ENCODE assay signal across 1 cellular context in genomic region chr9:99199938-99200539, GRCh38.
TF ChIP-seq lines count a peak whose summit lies in the region.

No MANE protein-coding gene starts in this region.

TF ChIP-seq in GM12878, 131 proteins besides CTCF, POLR2A, EP300 and RAD21 (continued from another document and continues in another):
- TF ChIP-seq ZNF592 (IDR thresholded peaks at IDR 0.05) (no peak), CREM (IDR thresholded peaks at IDR 0.05; ENCODE audit: low read depth) (peak; percentile 56), KDM1A (IDR thresholded peaks at IDR 0.05; ENCODE audit: borderline replicate concordance) (no peak), KAT2A (conservative IDR thresholded peaks at IDR 0.05; ENCODE audit: control insufficient read depth, low read depth, low read length) (no peak), E2F8 (IDR thresholded peaks at IDR 0.05; ENCODE audit: low read depth, partially characterized antibody) (no peak), SKIL (IDR thresholded peaks at IDR 0.05; ENCODE audit: low read depth, poor library complexity, severe bottlenecking) (no peak), CUX1 (IDR thresholded peaks at IDR 0.05; ENCODE audit: insufficient replicate concordance, low read depth, low read length) (no peak), EGR1 (IDR thresholded peaks at IDR 0.05; ENCODE audit: borderline replicate concordance in 1 of 2, low read depth in 2 of 2, low read length in 2 of 2) (no peak), PKNOX1 (IDR thresholded peaks at IDR 0.05) (no peak), NFXL1 (IDR thresholded peaks at IDR 0.05; ENCODE audit: borderline replicate concordance) (no peak), ELK1 (IDR thresholded peaks at IDR 0.05; ENCODE audit: low read depth, low read length) (no peak), TARDBP (IDR thresholded peaks at IDR 0.05; ENCODE audit: borderline replicate concordance) (no peak), TCF3 (IDR thresholded peaks at IDR 0.05; ENCODE audit: borderline replicate concordance, insufficient read depth, low read depth, low read length) (no peak), IKZF2 (IDR thresholded peaks at IDR 0.05) (peak; percentile 89 to 90), PAX5 (IDR thresholded peaks at IDR 0.05; ENCODE audit: borderline replicate concordance, low read depth, low read length) (0 out of 2 replicates have a peak, but pooled peaks have one; percentile 36), ZBTB40 (IDR thresholded peaks at IDR 0.05; ENCODE audit: borderline replicate concordance) (no peak), ZBTB4 (CRISPR knock-in tag; IDR thresholded peaks at IDR 0.05) (no peak), SIX5 (IDR thresholded peaks at IDR 0.05; ENCODE audit: low read depth, low read length, severe bottlenecking) (no peak), STAT1 (conservative IDR thresholded peaks at IDR 0.05) (no peak), TCF12 (IDR thresholded peaks at IDR 0.05; ENCODE audit: low read depth, low read length) (no peak), RAD51 (IDR thresholded peaks at IDR 0.05) (no peak), CBX5 (IDR thresholded peaks at IDR 0.05; ENCODE audit: low read depth) (no peak), TAF1 (IDR thresholded peaks at IDR 0.05; ENCODE audit: borderline replicate concordance, low read depth, low read length) (no peak), FOS (IDR thresholded peaks at IDR 0.05; ENCODE audit: borderline replicate concordance, extremely low read depth, insufficient read length) (no peak), NRF1 (conservative IDR thresholded peaks at IDR 0.05; ENCODE audit: low read depth, low read length) (no peak), CBFB (IDR thresholded peaks at IDR 0.05; ENCODE audit: low read depth) (no peak)
